ENCODE assay signal across 1 cellular context in the genomic region with DNA sequence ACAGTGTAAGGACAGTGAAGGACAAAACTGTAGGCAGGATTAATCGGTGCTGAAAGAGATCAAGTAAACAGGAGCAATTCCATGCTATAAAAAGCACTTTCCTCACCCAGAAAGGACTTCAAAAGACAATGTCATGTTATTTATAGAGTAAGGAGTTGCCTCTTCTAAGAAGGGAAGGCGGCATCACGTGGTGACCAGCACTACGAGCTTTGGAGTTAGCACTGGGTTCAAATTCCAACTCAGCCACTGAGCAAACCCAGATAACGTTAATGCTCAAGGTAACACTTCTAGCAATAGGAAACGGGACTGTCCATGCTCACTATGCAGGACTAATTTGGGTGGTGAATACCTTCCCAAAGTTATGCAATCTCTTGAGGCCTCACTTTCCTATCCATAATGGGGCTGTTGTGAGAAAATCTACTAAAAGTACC.
TF ChIP-seq lines count a peak whose summit lies in the region.

No MANE protein-coding gene starts in this region.

TF ChIP-seq in liver, 16 proteins besides CTCF, POLR2A, EP300 and RAD21 (continued from another document):
- TF ChIP-seq, protein P1, sequence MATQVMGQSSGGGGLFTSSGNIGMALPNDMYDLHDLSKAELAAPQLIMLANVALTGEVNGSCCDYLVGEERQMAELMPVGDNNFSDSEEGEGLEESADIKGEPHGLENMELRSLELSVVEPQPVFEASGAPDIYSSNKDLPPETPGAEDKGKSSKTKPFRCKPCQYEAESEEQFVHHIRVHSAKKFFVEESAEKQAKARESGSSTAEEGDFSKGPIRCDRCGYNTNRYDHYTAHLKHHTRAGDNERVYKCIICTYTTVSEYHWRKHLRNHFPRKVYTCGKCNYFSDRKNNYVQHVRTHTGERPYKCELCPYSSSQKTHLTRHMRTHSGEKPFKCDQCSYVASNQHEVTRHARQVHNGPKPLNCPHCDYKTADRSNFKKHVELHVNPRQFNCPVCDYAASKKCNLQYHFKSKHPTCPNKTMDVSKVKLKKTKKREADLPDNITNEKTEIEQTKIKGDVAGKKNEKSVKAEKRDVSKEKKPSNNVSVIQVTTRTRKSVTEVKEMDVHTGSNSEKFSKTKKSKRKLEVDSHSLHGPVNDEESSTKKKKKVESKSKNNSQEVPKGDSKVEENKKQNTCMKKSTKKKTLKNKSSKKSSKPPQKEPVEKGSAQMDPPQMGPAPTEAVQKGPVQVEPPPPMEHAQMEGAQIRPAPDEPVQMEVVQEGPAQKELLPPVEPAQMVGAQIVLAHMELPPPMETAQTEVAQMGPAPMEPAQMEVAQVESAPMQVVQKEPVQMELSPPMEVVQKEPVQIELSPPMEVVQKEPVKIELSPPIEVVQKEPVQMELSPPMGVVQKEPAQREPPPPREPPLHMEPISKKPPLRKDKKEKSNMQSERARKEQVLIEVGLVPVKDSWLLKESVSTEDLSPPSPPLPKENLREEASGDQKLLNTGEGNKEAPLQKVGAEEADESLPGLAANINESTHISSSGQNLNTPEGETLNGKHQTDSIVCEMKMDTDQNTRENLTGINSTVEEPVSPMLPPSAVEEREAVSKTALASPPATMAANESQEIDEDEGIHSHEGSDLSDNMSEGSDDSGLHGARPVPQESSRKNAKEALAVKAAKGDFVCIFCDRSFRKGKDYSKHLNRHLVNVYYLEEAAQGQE (IDR thresholded peaks at IDR 0.05) = no peak
- TF ChIP-seq FOXA2 (IDR thresholded peaks at IDR 0.05) (peak; percentile 16), HNF4G (IDR thresholded peaks at IDR 0.05) (peak; percentile 89), EGR1 (IDR thresholded peaks at IDR 0.05; ENCODE audit: low read depth in 2 of 2) (peak in 1 of 2 donors; percentile 13), HNF4A (conservative IDR thresholded peaks at IDR 0.05) (peak; percentile 98 to 99), FOXA1 (IDR thresholded peaks at IDR 0.05) (peak; percentile 43)
